Comparison of ENCODE assay signal across 1 cellular context in the genomic region with DNA sequence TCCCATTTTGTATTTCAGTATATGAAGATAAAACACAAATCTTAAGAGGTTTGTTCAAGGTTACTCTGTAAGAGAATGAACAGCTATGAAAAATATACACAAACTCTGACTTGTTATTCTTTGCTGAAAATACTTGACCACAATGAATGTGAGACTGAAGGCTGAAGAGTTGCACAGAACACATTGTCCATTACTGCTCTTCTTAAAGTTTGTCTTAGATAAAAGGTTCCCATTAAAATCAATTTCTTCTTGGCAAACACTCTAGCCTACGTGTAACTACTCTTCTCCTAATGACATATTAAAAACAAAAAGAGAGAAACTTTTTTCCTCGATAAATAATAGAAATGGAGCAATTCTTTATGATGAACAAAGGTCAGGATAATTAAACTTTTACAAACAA.
TF ChIP-seq lines count a peak whose summit lies in the region.

No MANE protein-coding gene starts in this region.

TF ChIP-seq in K562, 482 proteins besides CTCF, POLR2A, EP300 and RAD21 (continued from another document):
- no peak for TF ChIP-seq RBM14 (IDR thresholded peaks at IDR 0.05; ENCODE audit: borderline replicate concordance, insufficient read depth, low read depth, low read length)
- TF ChIP-seq, protein P1, sequence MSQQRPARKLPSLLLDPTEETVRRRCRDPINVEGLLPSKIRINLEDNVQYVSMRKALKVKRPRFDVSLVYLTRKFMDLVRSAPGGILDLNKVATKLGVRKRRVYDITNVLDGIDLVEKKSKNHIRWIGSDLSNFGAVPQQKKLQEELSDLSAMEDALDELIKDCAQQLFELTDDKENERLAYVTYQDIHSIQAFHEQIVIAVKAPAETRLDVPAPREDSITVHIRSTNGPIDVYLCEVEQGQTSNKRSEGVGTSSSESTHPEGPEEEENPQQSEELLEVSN (IDR thresholded peaks at IDR 0.05; ENCODE audit: borderline replicate concordance in 1 of 2, extremely low read depth in 1 of 2, insufficient read depth in 1 of 2, insufficient read length in 1 of 2, low read depth in 1 of 2, low read length in 1 of 2, poor library complexity in 1 of 2, severe bottlenecking in 1 of 2): no peak
- TF ChIP-seq PTTG1 (tag; IDR thresholded peaks at IDR 0.05; ENCODE audit: low read depth): no peak
- TF ChIP-seq, protein P2, sequence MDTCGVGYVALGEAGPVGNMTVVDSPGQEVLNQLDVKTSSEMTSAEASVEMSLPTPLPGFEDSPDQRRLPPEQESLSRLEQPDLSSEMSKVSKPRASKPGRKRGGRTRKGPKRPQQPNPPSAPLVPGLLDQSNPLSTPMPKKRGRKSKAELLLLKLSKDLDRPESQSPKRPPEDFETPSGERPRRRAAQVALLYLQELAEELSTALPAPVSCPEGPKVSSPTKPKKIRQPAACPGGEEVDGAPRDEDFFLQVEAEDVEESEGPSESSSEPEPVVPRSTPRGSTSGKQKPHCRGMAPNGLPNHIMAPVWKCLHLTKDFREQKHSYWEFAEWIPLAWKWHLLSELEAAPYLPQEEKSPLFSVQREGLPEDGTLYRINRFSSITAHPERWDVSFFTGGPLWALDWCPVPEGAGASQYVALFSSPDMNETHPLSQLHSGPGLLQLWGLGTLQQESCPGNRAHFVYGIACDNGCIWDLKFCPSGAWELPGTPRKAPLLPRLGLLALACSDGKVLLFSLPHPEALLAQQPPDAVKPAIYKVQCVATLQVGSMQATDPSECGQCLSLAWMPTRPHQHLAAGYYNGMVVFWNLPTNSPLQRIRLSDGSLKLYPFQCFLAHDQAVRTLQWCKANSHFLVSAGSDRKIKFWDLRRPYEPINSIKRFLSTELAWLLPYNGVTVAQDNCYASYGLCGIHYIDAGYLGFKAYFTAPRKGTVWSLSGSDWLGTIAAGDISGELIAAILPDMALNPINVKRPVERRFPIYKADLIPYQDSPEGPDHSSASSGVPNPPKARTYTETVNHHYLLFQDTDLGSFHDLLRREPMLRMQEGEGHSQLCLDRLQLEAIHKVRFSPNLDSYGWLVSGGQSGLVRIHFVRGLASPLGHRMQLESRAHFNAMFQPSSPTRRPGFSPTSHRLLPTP (IDR thresholded peaks at IDR 0.05; ENCODE audit: borderline replicate concordance, extremely low read depth, insufficient read length): no peak
